In genomic region chr14:73503648-73504047, GRCh38 we compare ENCODE assay signal across 26 cellular contexts. TPM values are rescaled to one million over a fixed set of nuclear protein-coding genes. Genes with fewer than 3 reads are reported as not detected.
DNase-seq lines count a peak whose midpoint lies in the region; ATAC-seq and TF ChIP-seq lines count a peak whose summit lies in the region.
"Had no signal": no experiment of that assay in that cellular context is flagged by ENCODE, and none has a peak within 500 bp of the region (broad histone marks: within the 10 kb centered on the region; RNA-seq: fewer than 3 reads in every experiment).

No MANE protein-coding gene starts in this region.

- H3K9me3 Mint-ChIP-seq in activated CD4-positive, alpha-beta memory T cell treated with anti-CD3 and anti-CD28 coated beads for 36 hours, result no peaks in the 10 kb centered on the region
- H3K9me3 Mint-ChIP-seq in activated CD4-positive, alpha-beta memory T cell treated with anti-CD3 and anti-CD28 coated beads, Interleukin-2, amount 10 ng/mL, durations not matched to agents 7 days and 5 days, result no peaks in the 10 kb centered on the region
- H3K9me3 Mint-ChIP-seq in central memory CD8-positive, alpha-beta T cell, result no peaks in the 10 kb centered on the region
- no peaks in the 10 kb centered on the region for H3K9me3 Mint-ChIP-seq in stimulated activated effector memory CD8-positive, alpha-beta T cell treated with anti-CD3 and anti-CD28 coated beads, Interleukin-12 subunit alpha, Interleukin-12 subunit beta, amount 100 ng/mL, for 72 hours
- H3K9me3 Mint-ChIP-seq: nephron progenitor cell; T-helper 1 cell treated with Interleukin-12 subunit alpha and Interleukin-12 subunit beta and Interleukin-4 antibody, amounts not matched to agents 30 μg/mL and 1 μg/mL, for 36 hours had no signal

- peak; percentile 14 for DNase-seq in activated CD4-positive, alpha-beta memory T cell treated with anti-CD3 and anti-CD28 coated beads for 36 hours
- DNase-seq in activated CD4-positive, alpha-beta memory T cell treated with anti-CD3 and anti-CD28 coated beads, Interleukin-2, amount 10 ng/mL, durations not matched to agents 7 days and 5 days, result no peak
- peak; percentile 76 for DNase-seq in IMR-90
- DNase-seq in central memory CD8-positive, alpha-beta T cell (ENCODE audit: low spot score in 2 of 2), result peak in 1 of 2 donors; percentile 32
- DNase-seq in stimulated activated effector memory CD8-positive, alpha-beta T cell treated with anti-CD3 and anti-CD28 coated beads, Interleukin-12 subunit alpha, Interleukin-12 subunit beta, amount 100 ng/mL, for 72 hours (ENCODE audit: low spot score in 2 of 2), result peak in 1 of 2 donors; percentile 52
- no peak for DNase-seq in NOMO-1 treated with DMSO at 0.1 percent for 48 hours (lab: John Stamatoyannopoulos, UW; ENCODE audit: unreplicated experiment)
- DNase-seq in AML-193 (lab: John Stamatoyannopoulos, UW), result no peak
- DNase-seq: 8988T, amniotic stem cell, DMS53, mesendoderm, NCI-H2029, nephron progenitor cell, SHP77, testis, WERI-Rb-1 had no signal

- H3K18ac ChIP-seq in IMR-90 (ENCODE audit: low read depth, low read length), result no peak overlapping the region

- no peak overlapping the region for H4K8ac ChIP-seq in IMR-90 (ENCODE audit: low read depth in 2 of 2, low read length in 2 of 2)

- no peak overlapping the region for H3K23ac ChIP-seq in IMR-90 (ENCODE audit: low read depth, low read length)

- no peak overlapping the region for H2AFZ ChIP-seq in IMR-90 (replicated peaks; ENCODE audit: low read length, poor library complexity)

- no peaks in the 10 kb centered on the region for H3K27me3 ChIP-seq in IMR-90 (ENCODE audit: control insufficient read depth, insufficient read depth, low read length)
- H3K27me3 ChIP-seq: testis had no signal

- H2AK9ac ChIP-seq in IMR-90 (replicated peaks; ENCODE audit: low read depth, low read length, poor library complexity), result no peak overlapping the region

- H2BK120ac ChIP-seq in IMR-90 (ENCODE audit: low read depth, low read length), result no peak overlapping the region

- H3K27ac Mint-ChIP-seq in activated CD4-positive, alpha-beta memory T cell treated with anti-CD3 and anti-CD28 coated beads for 36 hours, result no peak overlapping the region
- H3K27ac Mint-ChIP-seq in activated CD4-positive, alpha-beta memory T cell treated with anti-CD3 and anti-CD28 coated beads, Interleukin-2, amount 10 ng/mL, durations not matched to agents 7 days and 5 days, result no peak overlapping the region
- peak overlapping the region; percentile 67 for H3K27ac Mint-ChIP-seq in central memory CD8-positive, alpha-beta T cell (ENCODE audit: low read depth)
- H3K27ac Mint-ChIP-seq in stimulated activated effector memory CD8-positive, alpha-beta T cell treated with anti-CD3 and anti-CD28 coated beads, Interleukin-12 subunit alpha, Interleukin-12 subunit beta, amount 100 ng/mL, for 72 hours, result no peak overlapping the region
- H3K27ac Mint-ChIP-seq: CD14-positive monocyte; T-helper 1 cell treated with Interleukin-12 subunit alpha and Interleukin-12 subunit beta and Interleukin-4 antibody, amounts not matched to agents 30 μg/mL and 1 μg/mL, for 36 hours had no signal

- no peaks in the 10 kb centered on the region for H3K79me1 ChIP-seq in IMR-90 (ENCODE audit: low read depth in 1 of 2, low read length in 2 of 2)

- ATAC-seq in IMR-90 (ENCODE audit: low read depth) (peak; percentile 72), HG02840 (IDR thresholded peaks at IDR 0.05; ENCODE audit: low FRiP score, unreplicated experiment) (no peak)
- ATAC-seq in central memory CD8-positive, alpha-beta T cell (replicated peaks; ENCODE audit: extremely low read depth, poor library complexity, severe bottlenecking), result peak; percentile 99
- peak; percentile 96 for ATAC-seq in stimulated activated effector memory CD8-positive, alpha-beta T cell treated with anti-CD3 and anti-CD28 coated beads, Interleukin-12 subunit alpha, Interleukin-12 subunit beta, amount 100 ng/mL, for 72 hours
- ATAC-seq: HCT116, K562 had no signal

- no peaks in the 10 kb centered on the region for H3K9me3 ChIP-seq in IMR-90 (ENCODE audit: control insufficient read depth, insufficient read depth, low read length)
- H3K9me3 ChIP-seq: prostate gland, testis had no signal

- H3K4me3 Mint-ChIP-seq in activated CD4-positive, alpha-beta memory T cell treated with anti-CD3 and anti-CD28 coated beads for 36 hours, result no peak overlapping the region
- no peak overlapping the region for H3K4me3 Mint-ChIP-seq in activated CD4-positive, alpha-beta memory T cell treated with anti-CD3 and anti-CD28 coated beads, Interleukin-2, amount 10 ng/mL, durations not matched to agents 7 days and 5 days
- H3K4me3 Mint-ChIP-seq in central memory CD8-positive, alpha-beta T cell, result peak overlapping the region; percentile 55
- H3K4me3 Mint-ChIP-seq in stimulated activated effector memory CD8-positive, alpha-beta T cell treated with anti-CD3 and anti-CD28 coated beads, Interleukin-12 subunit alpha, Interleukin-12 subunit beta, amount 100 ng/mL, for 72 hours, result no peak overlapping the region
- H3K4me3 Mint-ChIP-seq: CD14-positive monocyte; nephron progenitor cell; T-helper 1 cell treated with Interleukin-12 subunit alpha and Interleukin-12 subunit beta and Interleukin-4 antibody, amounts not matched to agents 30 μg/mL and 1 μg/mL, for 36 hours had no signal

- H3K27me3 Mint-ChIP-seq in activated CD4-positive, alpha-beta memory T cell treated with anti-CD3 and anti-CD28 coated beads for 36 hours, result no peaks in the 10 kb centered on the region
- no peaks in the 10 kb centered on the region for H3K27me3 Mint-ChIP-seq in activated CD4-positive, alpha-beta memory T cell treated with anti-CD3 and anti-CD28 coated beads, Interleukin-2, amount 10 ng/mL, durations not matched to agents 7 days and 5 days
- no peaks in the 10 kb centered on the region for H3K27me3 Mint-ChIP-seq in central memory CD8-positive, alpha-beta T cell

- no peak overlapping the region for H3K27ac ChIP-seq in IMR-90 (ENCODE audit: insufficient read depth, low read length)
- H3K27ac ChIP-seq: HL-60, prostate gland, testis, WERI-Rb-1 had no signal

- no peak overlapping the region for H2AK5ac ChIP-seq in IMR-90 (ENCODE audit: low read depth, low read length)

- no peak overlapping the region for H3K4me3 ChIP-seq in IMR-90 (ENCODE audit: insufficient read depth, low read depth, low read length)
- H3K4me3 ChIP-seq: K562, prostate gland, testis had no signal

- H3K9ac ChIP-seq in IMR-90 (ENCODE audit: low read depth, low read length), result no peak overlapping the region

- no peak overlapping the region for H4K5ac ChIP-seq in IMR-90 (ENCODE audit: low read depth, low read length)

- dilution Hi-C loops in IMR-90 (cut with HindIII; ENCODE audit: low sequenced_read_pairs, unreplicated experiment), result no loop called here

- no peaks in the 10 kb centered on the region for H3K4me1 Mint-ChIP-seq in activated CD4-positive, alpha-beta memory T cell treated with anti-CD3 and anti-CD28 coated beads for 36 hours (ENCODE audit: low read depth)
- H3K4me1 Mint-ChIP-seq in activated CD4-positive, alpha-beta memory T cell treated with anti-CD3 and anti-CD28 coated beads, Interleukin-2, amount 10 ng/mL, durations not matched to agents 7 days and 5 days, result peaks cover 4% of the 10 kb centered on the region
- H3K4me1 Mint-ChIP-seq in central memory CD8-positive, alpha-beta T cell, result peaks cover 12% of the 10 kb centered on the region
- no peaks in the 10 kb centered on the region for H3K4me1 Mint-ChIP-seq in stimulated activated effector memory CD8-positive, alpha-beta T cell treated with anti-CD3 and anti-CD28 coated beads, Interleukin-12 subunit alpha, Interleukin-12 subunit beta, amount 100 ng/mL, for 72 hours
- H3K4me1 Mint-ChIP-seq: nephron progenitor cell had no signal

- TF ChIP-seq CTCF in IMR-90 (conservative IDR thresholded peaks at IDR 0.05; ENCODE audit: low read depth, low read length), result no peak

- no peak overlapping the region for H3K14ac ChIP-seq in IMR-90 (replicated peaks; ENCODE audit: low read depth, low read length)

- H2BK15ac ChIP-seq in IMR-90 (ENCODE audit: low read depth, low read length), result no peak overlapping the region

- in situ Hi-C loops in IMR-90 (cut with MboI; ENCODE audit: low sequenced_read_pairs), result loop anchor here (25.0 kb wide), 1 partner anchor 534 kb away; no protein-coding TSS in a partner anchor

- intact Hi-C loops in activated CD4-positive, alpha-beta memory T cell treated with anti-CD3 and anti-CD28 coated beads for 36 hours (cut with micrococcal nuclease), result no loop called here
- intact Hi-C loops in IMR-90 (cut with micrococcal nuclease), result no loop called here

- POLR2A ChIA-PET in activated CD4-positive, alpha-beta memory T cell treated with anti-CD3 and anti-CD28 coated beads for 36 hours (lab: Charles Lee), result no interaction called here
- POLR2A ChIA-PET in activated CD4-positive, alpha-beta memory T cell treated with anti-CD3 and anti-CD28 coated beads, Interleukin-2, amount 10 ng/mL, durations not matched to agents 7 days and 5 days (lab: Charles Lee), result interaction anchor here (0.7 to 1.6 kb wide), 4 partner anchors 9 to 65 kb away, joined by 3 to 5 read pairs (median 4); partner anchors contain the start of genes ACOT2 and RIOX1
- POLR2A ChIA-PET in IMR-90 (lab: Charles Lee; ENCODE audit: unreplicated experiment), result no interaction called here

- WGBS in IMR-90 (ENCODE audit: extremely low coverage in 2 of 2, insufficient read length in 1 of 2), 2 experiments, result no CpG with 5 or more reads among the region's 3 CpGs

- H3K4me1 ChIP-seq in IMR-90 (ENCODE audit: control insufficient read depth, insufficient read depth, low read length), result no peaks in the 10 kb centered on the region
- H3K4me1 ChIP-seq: prostate gland, testis had no signal

- no peak overlapping the region for H3K56ac ChIP-seq in IMR-90 (ENCODE audit: extremely low read depth, insufficient read depth, low read length)

- no peaks in the 10 kb centered on the region for H3K36me3 ChIP-seq in IMR-90 (ENCODE audit: control insufficient read depth, insufficient read depth, low read length)
- H3K36me3 ChIP-seq: prostate gland, WERI-Rb-1 had no signal

- no peak overlapping the region for H2BK20ac ChIP-seq in IMR-90 (ENCODE audit: low read depth, low read length)

- H2BK5ac ChIP-seq in IMR-90 (ENCODE audit: low read depth, low read length, poor library complexity, severe bottlenecking), result no peak overlapping the region

- no peak overlapping the region for H3K4me2 ChIP-seq in IMR-90 (ENCODE audit: low read depth, low read length)

- no peak overlapping the region for H3K4ac ChIP-seq in IMR-90 (ENCODE audit: low read depth, low read length)

- no peaks in the 10 kb centered on the region for H4K20me1 ChIP-seq in IMR-90 (ENCODE audit: insufficient read depth, low read length)

- BruUV-seq in IMR-90 (replicated peaks; lab: Mats Ljungman, UMichigan), result no TSS peak

- H3K36me3 Mint-ChIP-seq in activated CD4-positive, alpha-beta memory T cell treated with anti-CD3 and anti-CD28 coated beads for 36 hours, result peaks cover 7% of the 10 kb centered on the region
- peaks cover 4% of the 10 kb centered on the region for H3K36me3 Mint-ChIP-seq in activated CD4-positive, alpha-beta memory T cell treated with anti-CD3 and anti-CD28 coated beads, Interleukin-2, amount 10 ng/mL, durations not matched to agents 7 days and 5 days (ENCODE audit: low read depth)
- peaks cover 13% of the 10 kb centered on the region for H3K36me3 Mint-ChIP-seq in central memory CD8-positive, alpha-beta T cell (ENCODE audit: insufficient read depth)
- peaks cover 36% of the 10 kb centered on the region for H3K36me3 Mint-ChIP-seq in stimulated activated effector memory CD8-positive, alpha-beta T cell treated with anti-CD3 and anti-CD28 coated beads, Interleukin-12 subunit alpha, Interleukin-12 subunit beta, amount 100 ng/mL, for 72 hours

- CTCF ChIA-PET in activated CD4-positive, alpha-beta memory T cell treated with anti-CD3 and anti-CD28 coated beads for 36 hours (lab: Charles Lee), result interaction anchor here (0.6 kb wide), 1 partner anchor 534 kb away, joined by 3 read pairs; no protein-coding TSS in a partner anchor
- CTCF ChIA-PET in activated CD4-positive, alpha-beta memory T cell treated with anti-CD3 and anti-CD28 coated beads, Interleukin-2, amount 10 ng/mL, durations not matched to agents 7 days and 5 days (lab: Charles Lee), result interaction anchor here (1.0 to 1.4 kb wide), 3 partner anchors 65 to 130 kb away, joined by 3 to 4 read pairs (median 4); partner anchors contain the start of gene ACOT2
- CTCF ChIA-PET in IMR-90 (lab: Yijun Ruan, JAX), result interaction anchor here (0.8 to 2.0 kb wide), 2 partner anchors 14 to 130 kb away, joined by 4 to 12 read pairs; no protein-coding TSS in a partner anchor

- no peaks in the 10 kb centered on the region for H3K9me1 ChIP-seq in IMR-90 (ENCODE audit: insufficient read depth, low read length)

- H4K91ac ChIP-seq in IMR-90 (ENCODE audit: insufficient read depth, low read depth, low read length), result no peak overlapping the region

- TF ChIP-seq POLR2A in IMR-90 (IDR thresholded peaks at IDR 0.05; ENCODE audit: low read depth, low read length), result no peak

- no peak for TF ChIP-seq RAD21 in IMR-90 (IDR thresholded peaks at IDR 0.05; ENCODE audit: low read length)

RNA-seq across cellular contexts. Expression of gene RIOX1, which starts 12.9 kb away (rescaled TPM):
- 10 to 100 TPM; 13.9 to 15.5 TPM for total RNA-seq in activated CD4-positive, alpha-beta memory T cell treated with anti-CD3 and anti-CD28 coated beads for 36 hours
- 10 to 100 TPM; 17.9 to 19.4 TPM for total RNA-seq in activated CD4-positive, alpha-beta memory T cell treated with anti-CD3 and anti-CD28 coated beads, Interleukin-2, amount 10 ng/mL, durations not matched to agents 7 days and 5 days
- total RNA-seq in IMR-90 (2012; rRNA removed), result 11.7 and 12.9 TPM in 2 replicates
- 9.5 and 10.1 TPM in 2 replicates for polyA plus RNA-seq in IMR-90 (2012; rRNA removed)
- 8.1 and 13.4 TPM in 2 replicates for polyA plus RNA-seq in IMR-90 (2012; cell fraction: cytosol; rRNA removed)
- polyA plus RNA-seq in IMR-90 (2012; cell fraction: nucleus; rRNA removed; ENCODE audit: low replicate concordance), result 2.8 and 6.0 TPM in 2 replicates

RNA-seq across cellular contexts. Expression of gene ACOT1, which starts 33.3 kb away (rescaled TPM):
- 1 to 10 TPM in 1 of 2 experiments, under 1 TPM in 1; 0.80 to 1.2 TPM for total RNA-seq in activated CD4-positive, alpha-beta memory T cell treated with anti-CD3 and anti-CD28 coated beads for 36 hours
- 1 to 10 TPM; 2.2 to 2.9 TPM for total RNA-seq in activated CD4-positive, alpha-beta memory T cell treated with anti-CD3 and anti-CD28 coated beads, Interleukin-2, amount 10 ng/mL, durations not matched to agents 7 days and 5 days
- 5.2 and 5.6 TPM in 2 replicates for total RNA-seq in IMR-90 (2012; rRNA removed)
- polyA plus RNA-seq in IMR-90 (2012; rRNA removed), result 4.8 and 5.5 TPM in 2 replicates
- polyA plus RNA-seq in IMR-90 (2012; cell fraction: cytosol; rRNA removed), result 4.5 and 5.3 TPM in 2 replicates
- polyA plus RNA-seq in IMR-90 (2012; cell fraction: nucleus; rRNA removed; ENCODE audit: low replicate concordance), result 4.3 and 7.6 TPM in 2 replicates
- total RNA-seq: K562 had no signal

RNA-seq across cellular contexts. Expression of gene NUMB, which starts 45.3 kb away (rescaled TPM):
- total RNA-seq in activated CD4-positive, alpha-beta memory T cell treated with anti-CD3 and anti-CD28 coated beads for 36 hours, result 10 to 100 TPM; 45.0 to 46.9 TPM
- total RNA-seq in activated CD4-positive, alpha-beta memory T cell treated with anti-CD3 and anti-CD28 coated beads, Interleukin-2, amount 10 ng/mL, durations not matched to agents 7 days and 5 days, result 10 to 100 TPM; 44.5 to 46.4 TPM
- total RNA-seq in IMR-90 (2012; rRNA removed), result 41.7 and 45.9 TPM in 2 replicates
- 114 and 135 TPM in 2 replicates for polyA plus RNA-seq in IMR-90 (2012; rRNA removed)
- 49.6 and 56.5 TPM in 2 replicates for polyA plus RNA-seq in IMR-90 (2012; cell fraction: cytosol; rRNA removed)
- polyA plus RNA-seq in IMR-90 (2012; cell fraction: nucleus; rRNA removed; ENCODE audit: low replicate concordance), result 202 and 237 TPM in 2 replicates

RNA-seq across cellular contexts. Expression of gene HEATR4, which starts 55.1 kb away (rescaled TPM):
- total RNA-seq in activated CD4-positive, alpha-beta memory T cell treated with anti-CD3 and anti-CD28 coated beads for 36 hours, result under 1 TPM in 1 of 2 experiments, not detected in 1; 0.19 TPM
- not detected for total RNA-seq in activated CD4-positive, alpha-beta memory T cell treated with anti-CD3 and anti-CD28 coated beads, Interleukin-2, amount 10 ng/mL, durations not matched to agents 7 days and 5 days
- not detected in 2 replicates for total RNA-seq in IMR-90 (2012; rRNA removed)
- not detected in 2 replicates for polyA plus RNA-seq in IMR-90 (2012; rRNA removed)
- polyA plus RNA-seq in IMR-90 (2012; cell fraction: cytosol; rRNA removed), result not detected in 2 replicates
- 0.02 TPM in 1 of 2 replicates, not detected in the other for polyA plus RNA-seq in IMR-90 (2012; cell fraction: nucleus; rRNA removed; ENCODE audit: low replicate concordance)
- total RNA-seq: activated CD8-positive, alpha-beta memory T cell treated with anti-CD3 and anti-CD28 coated beads for 36 hours; K562; kidney epithelial cell; NCI-H460 had no signal
- polyA plus RNA-seq: CD14-positive monocyte, K562 had no signal

Comparison
In these comparisons a context has a peak if more than half of its experiments do, and no peak if none do; other contexts are left out.
1. DNase-seq: peak in activated CD4-positive, alpha-beta memory T cell treated with anti-CD3 and anti-CD28 coated beads for 36 hours (single experiment) and IMR-90 (single experiment); none in activated CD4-positive, alpha-beta memory T cell treated with anti-CD3 and anti-CD28 coated beads, Interleukin-2, amount 10 ng/mL, durations not matched to agents 7 days and 5 days (single experiment), NOMO-1 treated with DMSO at 0.1 percent for 48 hours (single experiment) and AML-193 (0 of 2).